Comparison of ENCODE assay signal across 9 cellular contexts in genomic region chr19:39660661-39661060, GRCh38. TPM values are rescaled to one million over a fixed set of nuclear protein-coding genes. Genes with fewer than 3 reads are reported as not detected.
"Had no signal": no experiment of that assay in that cellular context is flagged by ENCODE, and none has a peak within 500 bp of the region (broad histone marks: within the 10 kb centered on the region; RNA-seq: fewer than 3 reads in every experiment).

No MANE protein-coding gene starts in this region.

- H3K4me3 Mint-ChIP-seq: IgD-negative memory B cell had no signal

- DNase-seq: IMR-90, KBM-7, KG1 had no signal

- H3K27ac Mint-ChIP-seq: IgD-negative memory B cell had no signal

- H3K27ac ChIP-seq: HL-60 had no signal

- H3K4me3 ChIP-seq: K562 had no signal

- H3K4me1 Mint-ChIP-seq: IgD-negative memory B cell had no signal

RNA-seq across cellular contexts. Expression of gene LGALS16, which starts 4.9 kb away (rescaled TPM):
- total RNA-seq: HepG2, HT-29, HT1080, IMR-90, K562 had no signal
- polyA plus RNA-seq: HepG2, IgD-negative memory B cell, IMR-90, K562 had no signal

RNA-seq across cellular contexts. Expression of gene LGALS14, which starts 43.6 kb away (rescaled TPM):
- total RNA-seq: HepG2, HT-29, HT1080, IMR-90, K562 had no signal
- polyA plus RNA-seq: HepG2, IgD-negative memory B cell, IMR-90, K562 had no signal

RNA-seq across cellular contexts. Expression of gene LGALS13, which starts 58.3 kb away (rescaled TPM):
- total RNA-seq: HepG2, HT-29, HT1080, IMR-90 had no signal
- polyA plus RNA-seq: HepG2, IgD-negative memory B cell, IMR-90 had no signal
